ENCODE assay signal across 17 cellular contexts in the genomic region with DNA sequence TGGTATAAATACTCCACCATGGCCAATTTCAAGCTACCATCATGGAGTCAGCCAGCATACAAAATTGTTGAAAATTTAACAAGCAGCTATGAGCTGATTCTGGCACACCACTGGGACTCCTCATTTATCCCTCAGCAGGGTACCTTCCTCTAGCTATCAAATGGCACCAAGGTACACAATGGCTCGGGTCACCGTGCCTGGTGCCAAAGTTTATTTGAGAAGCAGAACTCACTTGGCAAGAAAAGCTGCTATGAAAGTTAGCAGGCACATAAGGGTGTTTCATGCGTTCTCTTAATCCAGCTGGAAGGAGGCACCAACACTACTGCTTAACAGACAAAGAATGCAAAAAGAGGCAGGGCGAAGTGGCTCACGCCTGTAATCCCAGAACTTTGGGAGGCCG. TPM values are rescaled to one million over a fixed set of nuclear protein-coding genes. Genes with fewer than 3 reads are reported as not detected.
DNase-seq lines count a peak whose midpoint lies in the region; ATAC-seq and TF ChIP-seq lines count a peak whose summit lies in the region.
"Had no signal": no experiment of that assay in that cellular context is flagged by ENCODE, and none has a peak within 500 bp of the region (broad histone marks: within the 10 kb centered on the region; RNA-seq: fewer than 3 reads in every experiment).

No MANE protein-coding gene starts in this region.

- intact Hi-C loops in activated CD8-positive, alpha-beta T cell treated with anti-CD3 and anti-CD28 coated beads for 36 hours (cut with micrococcal nuclease), result loop anchor here (5.0 kb wide), 1 partner anchor 40 kb away; no protein-coding TSS in a partner anchor
- intact Hi-C loops in prostate gland (cut with DNase I) (no loop called here), head of caudate nucleus (cut with DNase I) (no loop called here), colonic mucosa (cut with DNase I) (no loop called here)

- TF ChIP-seq POLR2A in prostate gland (IDR thresholded peaks at IDR 0.05), result no peak

- H3K9ac ChIP-seq in colonic mucosa (ENCODE audit: low read depth in 2 of 2, low read length in 2 of 2), result no peak overlapping the region

- H3K4me3 Mint-ChIP-seq in IgD-negative memory B cell, result no peak overlapping the region
- no peak overlapping the region for H3K4me3 Mint-ChIP-seq in activated CD8-positive, alpha-beta T cell treated with anti-CD3 and anti-CD28 coated beads for 36 hours

- no peak for ATAC-seq in activated CD8-positive, alpha-beta T cell treated with anti-CD3 and anti-CD28 coated beads for 36 hours

- 21% methylated on average over 6 of the region's 6 CpGs for WGBS in prostate gland

- no peaks in the 10 kb centered on the region for H3K9me3 ChIP-seq in prostate gland
- H3K9me3 ChIP-seq in colonic mucosa, result no peaks in the 10 kb centered on the region
- H3K9me3 ChIP-seq: vagina had no signal

- peaks cover 36 to 49% (median 46%) of the 10 kb centered on the region in 3 donors for H3K4me1 Mint-ChIP-seq in IgD-negative memory B cell
- peaks cover 65% of the 10 kb centered on the region for H3K4me1 Mint-ChIP-seq in activated CD8-positive, alpha-beta T cell treated with anti-CD3 and anti-CD28 coated beads for 36 hours (ENCODE audit: low read depth)

- H3K36me3 Mint-ChIP-seq in IgD-negative memory B cell, result peaks cover 10% of the 10 kb centered on the region
- H3K36me3 Mint-ChIP-seq in activated CD8-positive, alpha-beta T cell treated with anti-CD3 and anti-CD28 coated beads for 36 hours (ENCODE audit: low read depth), result peaks cover 56% of the 10 kb centered on the region

- peak; percentile 53 for DNase-seq in activated CD8-positive, alpha-beta memory T cell treated with anti-CD3 and anti-CD28 coated beads for 24 hours
- DNase-seq in activated CD8-positive, alpha-beta memory T cell treated with anti-CD3 and anti-CD28 coated beads, Interleukin-2, amount 50 U/mL, for 4 hours, result no peak
- no peak for DNase-seq in activated CD8-positive, alpha-beta T cell treated with anti-CD3 and anti-CD28 coated beads for 36 hours
- DNase-seq in prostate gland (ENCODE audit: low spot score) (peak; percentile 71), head of caudate nucleus (no peak), AG20443 (ENCODE audit: low spot score) (no peak), colonic mucosa (no peak)
- DNase-seq: AML-193; aorta; posterior cingulate gyrus; stimulated activated CD8-positive, alpha-beta memory T cell treated with anti-CD3 and anti-CD28 coated beads, Interleukin-4, amount 100 ng/mL, for 48 hours had no signal

- H3K4me1 ChIP-seq in prostate gland (replicated peaks), result no peaks in the 10 kb centered on the region
- no peaks in the 10 kb centered on the region for H3K4me1 ChIP-seq in colonic mucosa
- H3K4me1 ChIP-seq: vagina had no signal

- H3K27me3 Mint-ChIP-seq in IgD-negative memory B cell, result no peaks in the 10 kb centered on the region
- no peaks in the 10 kb centered on the region for H3K27me3 Mint-ChIP-seq in activated CD8-positive, alpha-beta T cell treated with anti-CD3 and anti-CD28 coated beads for 36 hours

- H3K27ac Mint-ChIP-seq in IgD-negative memory B cell, result peak overlapping the region in 2 of 3 donors; percentile 27 to 53
- H3K27ac Mint-ChIP-seq in activated CD8-positive, alpha-beta T cell treated with anti-CD3 and anti-CD28 coated beads for 36 hours, result peak overlapping the region; percentile 60

- no peaks in the 10 kb centered on the region for H3K9me3 Mint-ChIP-seq in IgD-negative memory B cell
- H3K9me3 Mint-ChIP-seq in activated CD8-positive, alpha-beta T cell treated with anti-CD3 and anti-CD28 coated beads for 36 hours, result no peaks in the 10 kb centered on the region

- no peak for TF ChIP-seq CTCF in activated CD8-positive, alpha-beta T cell treated with anti-CD3 and anti-CD28 coated beads for 36 hours (IDR thresholded peaks at IDR 0.05)
- TF ChIP-seq CTCF in prostate gland (IDR thresholded peaks at IDR 0.05) (no peak), colonic mucosa (IDR thresholded peaks at IDR 0.05) (no peak)

- H3K27me3 ChIP-seq in prostate gland (replicated peaks; ENCODE audit: insufficient read depth) (no peaks in the 10 kb centered on the region), colonic mucosa (no peaks in the 10 kb centered on the region)
- H3K27me3 ChIP-seq: vagina had no signal

- H3K4me3 ChIP-seq in prostate gland (no peak overlapping the region), colonic mucosa (no peak overlapping the region)
- H3K4me3 ChIP-seq: vagina had no signal

- POLR2A ChIA-PET in activated CD8-positive, alpha-beta T cell treated with anti-CD3 and anti-CD28 coated beads for 36 hours (lab: Charles Lee), result interaction anchor here (0.8 to 1.3 kb wide), 5 partner anchors 10 to 125 kb away, joined by 3 to 5 read pairs (median 3); a partner anchor contains a TSS

- no peaks in the 10 kb centered on the region for H3K36me3 ChIP-seq in prostate gland
- H3K36me3 ChIP-seq in colonic mucosa, result no peaks in the 10 kb centered on the region
- H3K36me3 ChIP-seq: vagina had no signal

- CTCF ChIA-PET in activated CD8-positive, alpha-beta T cell treated with anti-CD3 and anti-CD28 coated beads for 36 hours (lab: Charles Lee), result interaction anchor here (0.8 to 2.7 kb wide), 5 partner anchors 10 to 82 kb away, joined by 3 to 7 read pairs (median 4); no protein-coding TSS in a partner anchor

- H3K27ac ChIP-seq in prostate gland, result peak overlapping the region in 1 of 2 donors; percentile 5
- H3K27ac ChIP-seq in colonic mucosa, result no peak overlapping the region
- H3K27ac ChIP-seq: vagina had no signal

RNA-seq across cellular contexts. Expression of a gene that starts 51.6 kb away (rescaled TPM):
- 103 TPM for polyA plus RNA-seq in IgD-negative memory B cell
- 10 to 100 TPM; 52.1 to 52.2 TPM for total RNA-seq in activated CD8-positive, alpha-beta T cell treated with anti-CD3 and anti-CD28 coated beads for 36 hours
- total RNA-seq in prostate gland, result 1 to 10 TPM in 1 of 2 donors, under 1 TPM in 1; 0.55 to 1.7 TPM
- total RNA-seq in colonic mucosa, result 1 to 10 TPM; 1.8 to 2.0 TPM
- total RNA-seq: G401, RPMI7951 had no signal

RNA-seq across cellular contexts. Expression of a gene that starts 55.5 kb away (rescaled TPM):
- 0.84 TPM for polyA plus RNA-seq in IgD-negative memory B cell
- total RNA-seq in activated CD8-positive, alpha-beta T cell treated with anti-CD3 and anti-CD28 coated beads for 36 hours, result not detected
- total RNA-seq in prostate gland (10 to 100 TPM in 1 of 2 donors, not detected in 1; 14.8 TPM), colonic mucosa (not detected)
- total RNA-seq: aorta; G401; mononuclear cell; RPMI7951; T-helper 2 cell treated with Interferon-gamma antibody and Interleukin-4, amounts not matched to agents 100 ng/mL and 5 ng/mL, for 36 hours; vagina had no signal
- polyA plus RNA-seq: aorta had no signal

Comparison
In these comparisons a context has a peak if more than half of its experiments do, and no peak if none do; other contexts are left out.
1. DNase-seq: peak in activated CD8-positive, alpha-beta memory T cell treated with anti-CD3 and anti-CD28 coated beads for 24 hours (single experiment) and prostate gland (single experiment); none in activated CD8-positive, alpha-beta memory T cell treated with anti-CD3 and anti-CD28 coated beads, Interleukin-2, amount 50 U/mL, for 4 hours (single experiment), activated CD8-positive, alpha-beta T cell treated with anti-CD3 and anti-CD28 coated beads for 36 hours (single experiment), head of caudate nucleus (0 of 42), AG20443 (single experiment) and colonic mucosa (single experiment).
2. RNA of a gene that starts 51.6 kb away (total RNA-seq): 52.1 to 52.2 TPM in activated CD8-positive, alpha-beta T cell treated with anti-CD3 and anti-CD28 coated beads for 36 hours; 1.8 to 2.0 TPM in colonic mucosa and 0.55 to 1.7 TPM in prostate gland; every median in the first group is over 10 times any median in the second.